Comparison of ENCODE assay signal across 1 cellular context in genomic region chr9:130884111-130884531, GRCh38.
A peak's percentile ranks its signal among the peaks of the same experiment; 100 is the strongest.
TF ChIP-seq lines count a peak whose summit lies in the region.

No MANE protein-coding gene starts in this region.

TF ChIP-seq in HepG2, 621 proteins besides CTCF, POLR2A, EP300 and RAD21:
- TF ChIP-seq ZNF816 (CRISPR knock-in tag; IDR thresholded peaks at IDR 0.05; ENCODE audit: borderline replicate concordance) (no peak), BHLHE40 (IDR thresholded peaks at IDR 0.05; ENCODE audit: low read length) (no peak), PITX1 (CRISPR knock-in tag; IDR thresholded peaks at IDR 0.05) (no peak), IKZF5 (CRISPR knock-in tag; IDR thresholded peaks at IDR 0.05) (no peak), ZNF552 (CRISPR knock-in tag; IDR thresholded peaks at IDR 0.05; ENCODE audit: borderline replicate concordance) (no peak), CBFB (CRISPR knock-in tag; IDR thresholded peaks at IDR 0.05) (no peak), SATB2 (CRISPR knock-in tag; IDR thresholded peaks at IDR 0.05) (no peak), GFI1 (CRISPR knock-in tag; IDR thresholded peaks at IDR 0.05; ENCODE audit: borderline replicate concordance) (no peak), AGO2 (optimal IDR thresholded peaks at IDR 0.05; ENCODE audit: low read depth, low read length) (peak; percentile 11)
TF ChIP-seq in HepG2: peak in this region for 1.
